6 cellular contexts compared by ENCODE assay signal in genomic region chr18:26237363-26237762, GRCh38. TPM values are rescaled to one million over a fixed set of nuclear protein-coding genes. Genes with fewer than 3 reads are reported as not detected.
DNase-seq lines count a peak whose midpoint lies in the region; ATAC-seq, FAIRE-seq and TF ChIP-seq lines count a peak whose summit lies in the region.
"Not testable (repeated sequence)": the region's sequence is repeated elsewhere in the genome, so short reads cannot be mapped to it uniquely, and the experiment has no call there.

No MANE protein-coding gene starts in this region.

- not testable (repeated sequence) for H3K4me3 Mint-ChIP-seq in GM23338
- H3K4me3 Mint-ChIP-seq in WTC11: peak overlapping the region; percentile 1; the same call in 1 of the 2 replicates

- intact Hi-C loops in K562 (cut with micrococcal nuclease): not testable (repeated sequence)

- not testable (repeated sequence) for H3K27ac Mint-ChIP-seq in GM23338, WTC11

- H4K20me1 ChIP-seq in BLaER1: peaks cover 32% of the 10 kb centered on the region; the same call in 1 of the 2 replicates
- H4K20me1 ChIP-seq in GM23338 (replicated peaks; ENCODE audit: insufficient read depth); K562 (replicated peaks; ENCODE audit: control insufficient read depth, insufficient read depth, low read length): not testable (repeated sequence)

- H3K79me2 ChIP-seq in GM23338 (replicated peaks; ENCODE audit: insufficient read depth) (peaks cover 100% of the 10 kb centered on the region), K562 (ENCODE audit: control insufficient read depth, insufficient read depth, low read length) (peaks cover 29% of the 10 kb centered on the region), mesendoderm (ENCODE audit: control insufficient read depth, insufficient read depth, low read length) (peaks cover 15% of the 10 kb centered on the region)

- H2AK5ac ChIP-seq in mesendoderm (ENCODE audit: low read length): not testable (repeated sequence)

- TF ChIP-seq CTCF in GM23338 (conservative IDR thresholded peaks at IDR 0.05; ENCODE audit: low read depth in 2 of 2); WTC11 (IDR thresholded peaks at IDR 0.05); K562 (IDR thresholded peaks at IDR 0.05 in 2 of 3, conservative IDR thresholded peaks at IDR 0.05 in 1 of 3; ENCODE audit: insufficient read depth in 2 of 3, low read depth in 1 of 3, low read length in 3 of 3): not testable (repeated sequence)

- H3F3A ChIP-seq in GM23338 (replicated peaks; ENCODE audit: low read depth): not testable (repeated sequence)

- H3K4me2 ChIP-seq in BLaER1: peak overlapping the region; percentile 65
- H3K4me2 ChIP-seq in GM23338: peak overlapping the region; percentile 60
- H3K4me2 ChIP-seq in K562 (ENCODE audit: insufficient read depth, low read length); mesendoderm (ENCODE audit: low read length): not testable (repeated sequence)

- H3K4me1 Mint-ChIP-seq in GM23338 (peaks cover 53% of the 10 kb centered on the region), WTC11 (peaks cover 58% of the 10 kb centered on the region)

- H3K4me3 ChIP-seq in BLaER1; GM23338; HUES48 (ENCODE audit: low read depth, low read length); K562; mesendoderm (ENCODE audit: low read length): not testable (repeated sequence)

- TF ChIP-seq RAD21 in K562 (CRISPR knock-in tag; conservative IDR thresholded peaks at IDR 0.05 in 1 of 2, IDR thresholded peaks at IDR 0.05 in 1 of 2): not testable (repeated sequence)

- H3K4me1 ChIP-seq in BLaER1: peaks cover 17% of the 10 kb centered on the region
- peaks cover 45% of the 10 kb centered on the region for H3K4me1 ChIP-seq in GM23338 (ENCODE audit: insufficient read depth)
- H3K4me1 ChIP-seq in HUES48 (ENCODE audit: control insufficient read depth, insufficient read depth, low read length): peaks cover 28% of the 10 kb centered on the region
- H3K4me1 ChIP-seq in K562 (replicated peaks in 1 of 2; ENCODE audit: control insufficient read depth in 2 of 2, insufficient read depth in 2 of 2, low read length in 2 of 2): not testable (repeated sequence)
- peaks cover 17% of the 10 kb centered on the region for H3K4me1 ChIP-seq in mesendoderm (ENCODE audit: control insufficient read depth, low read depth, low read length)

- H3K36me3 Mint-ChIP-seq in GM23338 (ENCODE audit: low read depth): peaks cover 60% of the 10 kb centered on the region
- H3K36me3 Mint-ChIP-seq in WTC11: peaks cover 27% of the 10 kb centered on the region

- not testable (repeated sequence) for H4K5ac ChIP-seq in mesendoderm (ENCODE audit: low read length)

- H3K23ac ChIP-seq in mesendoderm (ENCODE audit: low read length): not testable (repeated sequence)

- not testable (repeated sequence) for BruUV-seq in K562 (replicated peaks; lab: Mats Ljungman, UMichigan)

- not testable (repeated sequence) for ATAC-seq in GM23338, WTC11, K562

- H2BK15ac ChIP-seq in mesendoderm (replicated peaks; ENCODE audit: low read depth): not testable (repeated sequence)

- not testable (repeated sequence) for H3K79me1 ChIP-seq in mesendoderm (ENCODE audit: low read length)

- not testable (repeated sequence) for TF ChIP-seq EP300 in K562 (IDR thresholded peaks at IDR 0.05; ENCODE audit: low read length)

- not testable (repeated sequence) for TF ChIP-seq POLR2A in K562 (conservative IDR thresholded peaks at IDR 0.05)

- not testable (repeated sequence) for DNase-seq in GM23338 (ENCODE audit: low spot score); WTC11 (ENCODE audit: low spot score); K562 (ENCODE audit: extremely low read depth in 1 of 4, low spot score in 3 of 4)
- DNase-seq in mesendoderm: peak; percentile 61

- not testable (repeated sequence) for H3K27me3 Mint-ChIP-seq in GM23338 (ENCODE audit: insufficient read depth, low read depth, poor library complexity); WTC11 (ENCODE audit: low read depth)

- not testable (repeated sequence) for H3K4ac ChIP-seq in mesendoderm (ENCODE audit: low read depth, low read length)

- not testable (repeated sequence) for H3K36me3 ChIP-seq in BLaER1; GM23338 (ENCODE audit: insufficient read depth); HUES48 (ENCODE audit: control insufficient read depth, insufficient read depth, low read length); K562 (ENCODE audit: control insufficient read depth, insufficient read depth, low read length); mesendoderm (ENCODE audit: control insufficient read depth, insufficient read depth, low read length)

- POLR2A ChIA-PET in WTC11 (lab: Charles Lee): not testable (repeated sequence)
- POLR2A ChIA-PET in K562 (lab: Yijun Ruan, JAX): interaction anchor here (0.8 kb wide), 1 partner anchor 11 kb away, joined by 4 read pairs; the partner anchor contains the start of gene TAF4B

- H3K9me1 ChIP-seq in K562 (ENCODE audit: control insufficient read depth, insufficient read depth, low read length): not testable (repeated sequence)

- not testable (repeated sequence) for H2BK5ac ChIP-seq in mesendoderm (ENCODE audit: low read length)

- in situ Hi-C loops in K562 (cut with MboI): not testable (repeated sequence)

- H2AFZ ChIP-seq in GM23338; K562 (ENCODE audit: low read depth, low read length): not testable (repeated sequence)

- H3K9me3 Mint-ChIP-seq in GM23338 (peaks cover 41% of the 10 kb centered on the region), WTC11 (peaks cover 24% of the 10 kb centered on the region)

- H4K8ac ChIP-seq in mesendoderm (ENCODE audit: low read depth, low read length): not testable (repeated sequence)

- not testable (repeated sequence) for H3K27me3 ChIP-seq in BLaER1; GM23338 (ENCODE audit: insufficient read depth); HUES48 (ENCODE audit: control insufficient read depth, insufficient read depth, low read length); K562 (ENCODE audit: control insufficient read depth in 2 of 2, insufficient read depth in 2 of 2, low read length in 2 of 2); mesendoderm (ENCODE audit: insufficient read depth, low read length, poor library complexity)

- not testable (repeated sequence) for H2BK120ac ChIP-seq in mesendoderm (ENCODE audit: low read depth, low read length)

- not testable (repeated sequence) for FAIRE-seq in K562 (lab: Jason Lieb, UNC)

- WGBS in K562 (ENCODE audit: insufficient coverage, low coverage, missing lambda C conversion rate): 22% methylated on average over 2 of the region's 2 CpGs
- no CpG with 5 or more reads among the region's 2 CpGs for WGBS in mesendoderm (ENCODE audit: extremely low coverage, insufficient coverage, low lambda C conversion rate)

- H3K9ac ChIP-seq in BLaER1; HUES48 (ENCODE audit: low read depth, low read length); K562 (ENCODE audit: insufficient read depth in 1 of 2, low read depth in 2 of 2, low read length in 2 of 2); mesendoderm (ENCODE audit: low read length): not testable (repeated sequence)

- not testable (repeated sequence) for H3K56ac ChIP-seq in mesendoderm (ENCODE audit: low read length)

- H3K27ac ChIP-seq in BLaER1; GM23338 (ENCODE audit: low read depth); K562 (ENCODE audit: extremely low read depth, low read depth, low read length); mesendoderm (ENCODE audit: low read depth, low read length): not testable (repeated sequence)
- H3K27ac ChIP-seq in HUES48 (ENCODE audit: low read depth, low read length): peak overlapping the region; percentile 74

- CTCF ChIA-PET in WTC11 (lab: Charles Lee); K562 (lab: Yijun Ruan, JAX; ENCODE audit: low intra/inter-chr PET ratio): not testable (repeated sequence)

- not testable (repeated sequence) for H3K9me2 ChIP-seq in GM23338 (ENCODE audit: insufficient read depth)

- not testable (repeated sequence) for H3K18ac ChIP-seq in mesendoderm (ENCODE audit: low read length)

- peaks cover 18% of the 10 kb centered on the region for H3K9me3 ChIP-seq in BLaER1
- H3K9me3 ChIP-seq in HUES48 (ENCODE audit: control insufficient read depth, insufficient read depth, low read length); K562 (replicated peaks; ENCODE audit: control insufficient read depth, insufficient read depth, low read depth, low read length): not testable (repeated sequence)

RNA-seq across cellular contexts. Expression of gene TAF4B, which starts 11.1 kb away (rescaled TPM):
- total RNA-seq in GM23338 (2014; rRNA removed; shearing (Covaris generic)): 15.2 and 27.3 TPM in 2 replicates
- polyA plus RNA-seq in GM23338 (2016; fragmentation: Nextera tagmentation; extraction: Ambion mirVana) (8.1 and 9.4 TPM in 2 replicates), K562 (2011; rRNA removed) (15.8 and 21.0 TPM in 2 replicates), K562 (2014; fragmentation: Illumina TruSeq; extraction: Trizol) (18.8 and 20.5 TPM in 2 replicates), K562 (2014; fragmentation: Nextera tagmentation; extraction: Ambion mirVana) (1 to 10 TPM; 4.5 to 5.8 TPM), K562 (2014; rRNA removed) (12.8 and 15.6 TPM in 2 replicates)
- total RNA-seq in WTC11 (2021) (13.3 to 15.2 TPM (median 13.8 TPM) in 3 replicates), K562 (2014; rRNA removed) (19.9 and 21.4 TPM in 2 replicates), K562 (2014; rRNA removed; fragmentation: Illumina TruSeq; extraction: Trizol) (25.3 and 30.4 TPM in 2 replicates), K562 (2015; rRNA removed; fragmentation: Illumina TruSeq; extraction: Trizol) (17.2 and 18.0 TPM in 2 replicates), K562 (2021) (19.2 and 22.1 TPM in 2 replicates)
- 31.1 and 42.4 TPM in 2 replicates for total RNA-seq in K562 (2011; cell fraction: chromatin; rRNA removed; ENCODE audit: low replicate concordance)
- 35.7 and 38.6 TPM in 2 replicates for total RNA-seq in K562 (2011; cell fraction: nucleolus; rRNA removed)
- 24.4 and 28.5 TPM in 2 replicates for total RNA-seq in K562 (2011; cell fraction: nucleoplasm; rRNA removed)
- polyA plus RNA-seq in K562 (2011; cell fraction: cytosol; rRNA removed): 8.8 and 10.3 TPM in 2 replicates
- polyA plus RNA-seq in K562 (2011; cell fraction: nucleus; rRNA removed): 15.6 and 16.8 TPM in 2 replicates
- polyA plus RNA-seq in K562 (2012): 7.6 and 8.9 TPM in 2 replicates
- polyA minus RNA-seq in K562 (2011; rRNA and poly(A)+ RNA removed): 36.5 and 37.0 TPM in 2 replicates
- 15.6 and 17.4 TPM in 2 replicates for polyA minus RNA-seq in K562 (2011; cell fraction: cytosol; rRNA and poly(A)+ RNA removed)
- 34.3 and 49.5 TPM in 2 replicates for polyA minus RNA-seq in K562 (2011; cell fraction: nucleus; rRNA and poly(A)+ RNA removed)
- polyA plus RNA-seq in mesendoderm (2013, experiment 1 of 2): 12.2 TPM
- polyA plus RNA-seq in mesendoderm (2013, experiment 2 of 2): 13.0 TPM
